Comparison of ENCODE assay signal across 7 cellular contexts in genomic region chr20:38460631-38461030, GRCh38. TPM values are rescaled to one million over a fixed set of nuclear protein-coding genes. Genes with fewer than 3 reads are reported as not detected.
DNase-seq lines count a peak whose midpoint lies in the region; FAIRE-seq and TF ChIP-seq lines count a peak whose summit lies in the region.
"Not testable (repeated sequence)": the region's sequence is repeated elsewhere in the genome, so short reads cannot be mapped to it uniquely, and the experiment has no call there.

No MANE protein-coding gene starts in this region.

- not testable (repeated sequence) for H2AFZ ChIP-seq in SK-N-SH (ENCODE audit: low read depth); keratinocyte (ENCODE audit: control insufficient read depth, low read length)

- not testable (repeated sequence) for H4K20me1 ChIP-seq in SK-N-SH (ENCODE audit: insufficient read depth); keratinocyte (ENCODE audit: control insufficient read depth, extremely low read depth, insufficient read depth, low read length)

- H3K9me2 ChIP-seq in SK-N-SH = not testable (repeated sequence)

- H3K36me3 Mint-ChIP-seq in nephron (ENCODE audit: low read depth); type B pancreatic cell: not testable (repeated sequence)

- not testable (repeated sequence) for TF ChIP-seq EP300 in SK-N-SH (IDR thresholded peaks at IDR 0.05; ENCODE audit: borderline replicate concordance in 1 of 2, low read depth in 1 of 2, low read length in 1 of 2)

- not testable (repeated sequence) for H3K79me2 ChIP-seq in SK-N-SH (ENCODE audit: insufficient read depth); keratinocyte (ENCODE audit: control insufficient read depth, insufficient read depth, low read length)

- CTCF ChIA-PET in SK-N-SH (lab: Yijun Ruan, JAX) = not testable (repeated sequence)

- not testable (repeated sequence) for H3K27me3 ChIP-seq in HUES48 (ENCODE audit: control insufficient read depth, insufficient read depth, low read length); SK-N-SH (ENCODE audit: insufficient read depth); brain microvascular endothelial cell (replicated peaks); keratinocyte (ENCODE audit: control insufficient read depth, extremely low read depth, insufficient read depth, low read length)

- H3K27me3 Mint-ChIP-seq in nephron (ENCODE audit: low read depth); type B pancreatic cell: not testable (repeated sequence)

- DNase-seq in SK-N-SH; brain microvascular endothelial cell; epithelial cell of prostate (ENCODE audit: low read depth, low spot score); keratinocyte (ENCODE audit: low read depth, low spot score); type B pancreatic cell (ENCODE audit: extremely low spot score, unreplicated experiment): not testable (repeated sequence)

- not testable (repeated sequence) for H3K9me3 ChIP-seq in HUES48 (ENCODE audit: control insufficient read depth, insufficient read depth, low read length); SK-N-SH; keratinocyte (ENCODE audit: control insufficient read depth, low read depth, low read length)

- not testable (repeated sequence) for H3K9me1 ChIP-seq in keratinocyte (ENCODE audit: control insufficient read depth, extremely low read depth, insufficient read depth, low read length)

- H3K27ac ChIP-seq in HUES48 (ENCODE audit: low read depth, low read length) (peak overlapping the region; percentile 69), SK-N-SH (ENCODE audit: low read depth in 2 of 2, low read length in 1 of 2) (peak overlapping the region; percentile 7 to 13; a peak in 1 of 4 replicates), brain microvascular endothelial cell (peak overlapping the region; percentile 30), epithelial cell of prostate (peak overlapping the region; percentile 39)
- H3K27ac ChIP-seq in keratinocyte (ENCODE audit: control insufficient read depth, insufficient read depth, low read length) = not testable (repeated sequence)

- H3K4me1 Mint-ChIP-seq in nephron; type B pancreatic cell (ENCODE audit: unreplicated experiment): not testable (repeated sequence)

- H3K9me3 Mint-ChIP-seq in nephron, type B pancreatic cell: not testable (repeated sequence)

- H3K4me2 ChIP-seq in SK-N-SH (0 out of 2 replicates have a peak overlapping the region, but pooled peaks have one; percentile 11), keratinocyte (ENCODE audit: control insufficient read depth, extremely low read depth, insufficient read depth, low read depth, low read length) (peak overlapping the region; percentile 11)

- not testable (repeated sequence) for H3K4me1 ChIP-seq in HUES48 (ENCODE audit: control insufficient read depth, insufficient read depth, low read length); SK-N-SH (ENCODE audit: control insufficient read depth in 1 of 2, insufficient read depth in 2 of 2, low read depth in 1 of 2, low read length in 1 of 2); keratinocyte (ENCODE audit: control insufficient read depth, extremely low read depth, insufficient read depth, low read length)

- not testable (repeated sequence) for H3K36me3 ChIP-seq in HUES48 (ENCODE audit: control insufficient read depth, insufficient read depth, low read length); SK-N-SH (replicated peaks in 1 of 2; ENCODE audit: control insufficient read depth in 1 of 2, insufficient read depth in 2 of 2, low read length in 1 of 2); brain microvascular endothelial cell (replicated peaks); keratinocyte (ENCODE audit: control insufficient read depth in 2 of 2, extremely low read depth in 1 of 2, insufficient read depth in 2 of 2, low read length in 2 of 2)

- TF ChIP-seq CTCF in SK-N-SH (IDR thresholded peaks at IDR 0.05); brain microvascular endothelial cell (IDR thresholded peaks at IDR 0.05; ENCODE audit: low read depth, low read length, missing control alignments); keratinocyte (optimal IDR thresholded peaks at IDR 0.05 in 1 of 3, IDR thresholded peaks at IDR 0.05 in 1 of 3, conservative IDR thresholded peaks at IDR 0.05 in 1 of 3; ENCODE audit: extremely low read depth in 1 of 3, insufficient read depth in 2 of 3, low read length in 3 of 3); nephron (IDR thresholded peaks at IDR 0.05; ENCODE audit: unreplicated experiment in 3 of 3); type B pancreatic cell (conservative IDR thresholded peaks at IDR 0.05): not testable (repeated sequence)

- in situ Hi-C loops in brain microvascular endothelial cell (cut with HindIII; ENCODE audit: low pct_ligation_motif_present, low sequenced_read_pairs) = not testable (repeated sequence)

- H3K4me3 Mint-ChIP-seq in nephron = not testable (repeated sequence)
- peak overlapping the region; percentile 8 for H3K4me3 Mint-ChIP-seq in type B pancreatic cell

- not testable (repeated sequence) for TF ChIP-seq RAD21 in SK-N-SH (IDR thresholded peaks at IDR 0.05; ENCODE audit: low read length)

- not testable (repeated sequence) for FAIRE-seq in keratinocyte (lab: Jason Lieb, UNC)

- H3K27ac Mint-ChIP-seq in nephron (peak overlapping the region; percentile 26 to 59 (median 43)), type B pancreatic cell (peak overlapping the region; percentile 42)

- POLR2A ChIA-PET in SK-N-SH (lab: Yijun Ruan, JAX) = not testable (repeated sequence)

- H3K4me3 ChIP-seq in HUES48 (ENCODE audit: low read depth, low read length); SK-N-SH (ENCODE audit: low read depth in 2 of 2, low read length in 1 of 2); brain microvascular endothelial cell (ENCODE audit: low read depth, low read length); keratinocyte (ENCODE audit: control insufficient read depth in 2 of 3, extremely low read depth in 1 of 3, insufficient read depth in 2 of 3, low read depth in 1 of 3, low read length in 3 of 3): not testable (repeated sequence)

- not testable (repeated sequence) for H3K9ac ChIP-seq in HUES48 (ENCODE audit: low read depth, low read length); SK-N-SH; keratinocyte (ENCODE audit: control insufficient read depth, extremely low read depth, insufficient read depth, low read length)

- dilution Hi-C loops in keratinocyte (cut with MboI; ENCODE audit: extremely low pct_ligation_motif_present, low sequenced_read_pairs) = not testable (repeated sequence)

- H3F3A ChIP-seq in SK-N-SH (replicated peaks; ENCODE audit: insufficient read depth) = not testable (repeated sequence)

- 19% methylated on average over 1 of the region's 2 CpGs for WGBS in SK-N-SH (ENCODE audit: low lambda C conversion rate)

RNA-seq across cellular contexts. Expression of gene RALGAPB, which starts 12.0 kb away (rescaled TPM):
- polyA plus RNA-seq in SK-N-SH (2012; rRNA removed) (10.8 and 14.7 TPM in 2 replicates), keratinocyte (16.5 to 23.8 TPM (median 16.9 TPM) in 3 replicates)
- polyA plus RNA-seq in SK-N-SH (2012; cell fraction: cytosol; rRNA removed) = 10.9 and 11.0 TPM in 2 replicates
- 23.1 and 48.0 TPM in 2 replicates for polyA plus RNA-seq in SK-N-SH (2012; cell fraction: nucleus; rRNA removed)
- 15.8 TPM for polyA plus RNA-seq in keratinocyte (2011; ENCODE audit: low read depth)
- polyA plus RNA-seq in keratinocyte (2011; cell fraction: cytosol; rRNA removed) = 10.7 and 18.6 TPM in 2 replicates
- 51.5 and 57.3 TPM in 2 replicates for polyA plus RNA-seq in keratinocyte (2011; cell fraction: nucleus; rRNA removed)
- polyA plus RNA-seq in keratinocyte (2012; ENCODE audit: low replicate concordance) = 14.8 and 17.3 TPM in 2 replicates
- polyA minus RNA-seq in keratinocyte = 16.9 to 48.4 TPM (median 30.2 TPM) in 3 replicates
- 12.7 TPM for polyA minus RNA-seq in keratinocyte (2011; cell fraction: cytosol; rRNA and poly(A)+ RNA removed)
- 47.8 and 97.5 TPM in 2 replicates for polyA minus RNA-seq in keratinocyte (2011; cell fraction: nucleus; rRNA and poly(A)+ RNA removed)
- 38.2 and 39.6 TPM in 2 replicates for total RNA-seq in type B pancreatic cell (ENCODE audit: low replicate concordance)

RNA-seq across cellular contexts. Expression of gene SNHG17, which starts 25.5 kb away (rescaled TPM):
- polyA plus RNA-seq in SK-N-SH (2012; rRNA removed) (34.9 and 40.3 TPM in 2 replicates), keratinocyte (17.6 to 29.4 TPM (median 25.3 TPM) in 3 replicates)
- polyA plus RNA-seq in SK-N-SH (2012; cell fraction: cytosol; rRNA removed) = 25.4 and 27.5 TPM in 2 replicates
- 112 and 173 TPM in 2 replicates for polyA plus RNA-seq in SK-N-SH (2012; cell fraction: nucleus; rRNA removed)
- polyA plus RNA-seq in keratinocyte (2011; ENCODE audit: low read depth) = 5.0 TPM
- 12.9 and 19.7 TPM in 2 replicates for polyA plus RNA-seq in keratinocyte (2011; cell fraction: cytosol; rRNA removed)
- 61.5 and 67.2 TPM in 2 replicates for polyA plus RNA-seq in keratinocyte (2011; cell fraction: nucleus; rRNA removed)
- 24.7 and 41.4 TPM in 2 replicates for polyA plus RNA-seq in keratinocyte (2012; ENCODE audit: low replicate concordance)
- polyA minus RNA-seq in keratinocyte = 8.8 to 21.6 TPM (median 16.5 TPM) in 3 replicates
- not detected for polyA minus RNA-seq in keratinocyte (2011; cell fraction: cytosol; rRNA and poly(A)+ RNA removed)
- polyA minus RNA-seq in keratinocyte (2011; cell fraction: nucleus; rRNA and poly(A)+ RNA removed) = 14.4 and 17.4 TPM in 2 replicates
- total RNA-seq in type B pancreatic cell (ENCODE audit: low replicate concordance) = 37.2 and 57.0 TPM in 2 replicates
